In genomic region chr6:27668442-27669275, GRCh38 we compare ENCODE assay signal across 1 cellular context.
TF ChIP-seq lines count a peak whose summit lies in the region.

No MANE protein-coding gene starts in this region.

TF ChIP-seq in HepG2, 621 proteins besides CTCF, POLR2A, EP300 and RAD21 (continued from another document and continues in another):
- no peak for TF ChIP-seq ZNF512 (CRISPR knock-in tag; IDR thresholded peaks at IDR 0.05)
- TF ChIP-seq SRSF1 (optimal IDR thresholded peaks at IDR 0.05; ENCODE audit: low read depth, low read length), result no peak
- TF ChIP-seq SNAPC4 (CRISPR knock-in tag; IDR thresholded peaks at IDR 0.05), result no peak
- no peak for TF ChIP-seq ZBTB39 (CRISPR knock-in tag; IDR thresholded peaks at IDR 0.05)
- peak; percentile 80 for TF ChIP-seq IKZF5 (CRISPR knock-in tag; IDR thresholded peaks at IDR 0.05)
- peak; percentile 44; the same call in 1 of the 2 replicates for TF ChIP-seq ZNF710 (CRISPR knock-in tag; IDR thresholded peaks at IDR 0.05; ENCODE audit: borderline replicate concordance)
- TF ChIP-seq HMG20A (CRISPR knock-in tag; IDR thresholded peaks at IDR 0.05; ENCODE audit: borderline replicate concordance), result peak; percentile 25; the same call in 1 of the 2 replicates
- TF ChIP-seq ZMAT5 (CRISPR knock-in tag; IDR thresholded peaks at IDR 0.05; ENCODE audit: borderline replicate concordance, low read depth), result no peak
- no peak; the same call in 1 of the 2 replicates for TF ChIP-seq HDAC1 (CRISPR knock-in tag; IDR thresholded peaks at IDR 0.05)
- TF ChIP-seq KDM5B (CRISPR knock-in tag; IDR thresholded peaks at IDR 0.05; ENCODE audit: borderline replicate concordance), result peak; percentile 18; the same call in 1 of the 2 replicates
- peak; percentile 47; the same call in 1 of the 2 replicates for TF ChIP-seq HMGXB3 (CRISPR knock-in tag; IDR thresholded peaks at IDR 0.05; ENCODE audit: borderline replicate concordance)
- TF ChIP-seq ZNF275 (CRISPR knock-in tag; IDR thresholded peaks at IDR 0.05; ENCODE audit: borderline replicate concordance), result 0 out of 2 replicates have a peak, but pooled peaks have one; percentile 64
- no peak for TF ChIP-seq CEBPZ (IDR thresholded peaks at IDR 0.05; ENCODE audit: low read length)
- no peak for TF ChIP-seq ZNF383 (CRISPR knock-in tag; IDR thresholded peaks at IDR 0.05; ENCODE audit: borderline replicate concordance)
- no peak for TF ChIP-seq ATF3 (CRISPR knock-in tag; IDR thresholded peaks at IDR 0.05)
- no peak for TF ChIP-seq ATF7-NPFF (CRISPR knock-in tag; IDR thresholded peaks at IDR 0.05; ENCODE audit: low read depth)
- TF ChIP-seq ZHX1 (CRISPR knock-in tag; IDR thresholded peaks at IDR 0.05; ENCODE audit: low read depth), result peak; percentile 14; the same call in 1 of the 2 replicates
- 0 out of 2 replicates have a peak, but pooled peaks have one; percentile 55 for TF ChIP-seq TARDBP (CRISPR knock-in tag; IDR thresholded peaks at IDR 0.05)
- TF ChIP-seq MAFK (conservative IDR thresholded peaks at IDR 0.05 in 1 of 2, IDR thresholded peaks at IDR 0.05 in 1 of 2; ENCODE audit: low read length in 2 of 2), result no peak
- TF ChIP-seq SALL1 (CRISPR knock-in tag; IDR thresholded peaks at IDR 0.05), result peak; percentile 63; the same call in 1 of the 2 replicates
